In the genomic region with DNA sequence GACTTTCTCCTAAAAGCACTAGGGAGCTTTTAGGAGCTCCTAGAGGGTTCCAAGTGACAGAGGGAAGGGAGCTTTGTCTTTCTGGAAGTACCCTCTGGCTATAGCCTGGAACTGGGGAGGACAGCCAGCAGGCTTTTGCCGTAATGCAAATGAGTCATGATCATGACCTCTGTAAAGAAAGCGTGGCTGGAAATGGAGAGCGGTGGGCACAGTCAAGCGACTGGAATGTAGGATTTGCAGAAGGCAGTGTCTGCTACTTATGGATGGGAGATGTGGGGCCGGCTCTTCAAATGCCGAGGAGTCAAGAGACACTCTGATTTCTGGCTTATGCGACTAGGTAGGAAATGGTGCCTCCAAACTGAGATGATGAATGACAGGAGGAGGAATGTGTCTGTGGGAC, we compare ENCODE assay signal across 17 cellular contexts. TPM values are rescaled to one million over a fixed set of nuclear protein-coding genes. Genes with fewer than 3 reads are reported as not detected.
DNase-seq lines count a peak whose midpoint lies in the region; ATAC-seq and TF ChIP-seq lines count a peak whose summit lies in the region.
"Had no signal": no experiment of that assay in that cellular context is flagged by ENCODE, and none has a peak within 500 bp of the region (broad histone marks: within the 10 kb centered on the region; RNA-seq: fewer than 3 reads in every experiment).

No MANE protein-coding gene starts in this region.

- H3K27me3 ChIP-seq in mammary epithelial cell (ENCODE audit: insufficient read depth, low read length) (peaks cover 3% of the 10 kb centered on the region), Peyer's patch (no peaks in the 10 kb centered on the region)
- H3K27me3 ChIP-seq: BE2C had no signal

- no peak overlapping the region for H2AFZ ChIP-seq in mammary epithelial cell (ENCODE audit: low read depth, low read length)

- CTCF ChIA-PET in mammary epithelial cell (lab: Charles Lee; ENCODE audit: low non-redundant PET), result no interaction called here

- H3K79me2 ChIP-seq in mammary epithelial cell (ENCODE audit: insufficient read depth, low read length), result no peaks in the 10 kb centered on the region

- H3K9me3 ChIP-seq in mammary epithelial cell (replicated peaks; ENCODE audit: insufficient read depth, low read length) (no peaks in the 10 kb centered on the region), Peyer's patch (no peaks in the 10 kb centered on the region)
- H3K9me3 ChIP-seq: BE2C had no signal

- no peak for TF ChIP-seq CTCF in AG09319 (IDR thresholded peaks at IDR 0.05; ENCODE audit: low read depth, low read length)
- TF ChIP-seq CTCF in mammary epithelial cell (conservative IDR thresholded peaks at IDR 0.05 in 1 of 2, IDR thresholded peaks at IDR 0.05 in 1 of 2; ENCODE audit: extremely low read depth in 1 of 2, insufficient read depth in 1 of 2, low read depth in 1 of 2, low read length in 2 of 2), result no peak
- no peak for TF ChIP-seq CTCF in Peyer's patch (IDR thresholded peaks at IDR 0.05)

- H3K36me3 ChIP-seq in mammary epithelial cell (ENCODE audit: insufficient read depth, low read length), result no peaks in the 10 kb centered on the region
- no peaks in the 10 kb centered on the region for H3K36me3 ChIP-seq in Peyer's patch
- H3K36me3 ChIP-seq: BE2C had no signal

- dilution Hi-C loops in mammary epithelial cell (cut with HindIII; ENCODE audit: low sequenced_read_pairs), result no loop called here

- 62% methylated on average over 7 of the region's 7 CpGs for WGBS in mammary epithelial cell (ENCODE audit: low coverage, missing lambda C conversion rate)

- H3K4me1 ChIP-seq in mammary epithelial cell (ENCODE audit: insufficient read depth, low read length) (peaks cover 12% of the 10 kb centered on the region), Peyer's patch (no peaks in the 10 kb centered on the region)

- H3K4me2 ChIP-seq in mammary epithelial cell (ENCODE audit: insufficient read depth, low read depth, low read length), result no peak overlapping the region
- H3K4me2 ChIP-seq: KMS-11 had no signal

- DNase-seq in AG09319 (ENCODE audit: extremely low read depth, low read depth), result peak; percentile 28
- peak; percentile 66 for DNase-seq in LHCN-M2 (ENCODE audit: low read depth)
- peak; percentile 73 for DNase-seq in mammary epithelial cell
- peak; percentile 76 for DNase-seq in kidney tubule cell (ENCODE audit: low spot score)
- no peak for DNase-seq in DMS153 (lab: John Stamatoyannopoulos, UW)
- DNase-seq in Peyer's patch, result no peak
- no peak for DNase-seq in iPS-NIHi7 (ENCODE audit: extremely low spot score)
- DNase-seq: activated T-cell treated with anti-CD3 and anti-CD28 coated beads, Interleukin-2, amount 50 U/mL, for 1 hour; BE2C; effector CD8-positive, alpha-beta T cell; NCI-H2029 treated with DMSO at 0.1 percent for 48 hours; stimulated activated CD4-positive, alpha-beta T cell treated with anti-CD3 and anti-CD28 coated beads, Interleukin-4, amount 100 ng/mL, for 4 hours; stimulated activated naive CD8-positive, alpha-beta T cell treated with anti-CD3 and anti-CD28 coated beads, Interleukin-15, Interleukin-2, amounts not matched to agents 100 U/mL and 50 U/mL, for 24 hours had no signal

- H3K9ac ChIP-seq in mammary epithelial cell (ENCODE audit: insufficient read depth, low read length), result no peak overlapping the region
- H3K9ac ChIP-seq: KMS-11 had no signal

- in situ Hi-C loops in mammary epithelial cell (cut with MboI; ENCODE audit: low sequenced_read_pairs in 2 of 2), result loop anchor here (5.0 to 10.0 kb wide), 2 partner anchors 312 to 315 kb away; no protein-coding TSS in a partner anchor

- H3K27ac ChIP-seq in mammary epithelial cell (ENCODE audit: insufficient read depth, low read depth, low read length) (no peak overlapping the region), Peyer's patch (no peak overlapping the region)
- H3K27ac ChIP-seq: KMS-11 had no signal

- ATAC-seq in HG03097 (IDR thresholded peaks at IDR 0.05; ENCODE audit: low FRiP score, unreplicated experiment), result no peak
- ATAC-seq: activated CD4-positive, CD25-positive, alpha-beta regulatory T cell treated with anti-CD3 and anti-CD28 coated beads, Interleukin-2, amount 50 U/mL, for 24 hours; stimulated activated naive CD8-positive, alpha-beta T cell treated with anti-CD3 and anti-CD28 coated beads, Interleukin-15, Interleukin-2, amounts not matched to agents 100 U/mL and 50 U/mL, for 24 hours had no signal

- intact Hi-C loops in mammary epithelial cell (cut with micrococcal nuclease), result loop anchor here (5.0 kb wide), 1 partner anchor 430 kb away; the partner anchor contains the start of gene WDR11

- H3K4me3 ChIP-seq in mammary epithelial cell (replicated peaks in 1 of 3; ENCODE audit: insufficient read depth in 1 of 3, low read depth in 2 of 3, low read length in 3 of 3) (no peak overlapping the region), Peyer's patch (no peak overlapping the region)

- no peaks in the 10 kb centered on the region for H4K20me1 ChIP-seq in mammary epithelial cell (ENCODE audit: insufficient read depth, low read length)

- BruUV-seq in mammary epithelial cell (replicated peaks; lab: Mats Ljungman, UMichigan), result no TSS peak

- TF ChIP-seq POLR2A in Peyer's patch (IDR thresholded peaks at IDR 0.05), result no peak

RNA-seq across cellular contexts. Expression of gene PLPP4, which starts 34.6 kb away (rescaled TPM):
- total RNA-seq in LHCN-M2 (2014; rRNA removed) (0.46 TPM in 1 of 2 replicates, not detected in the other), mammary epithelial cell (10 to 100 TPM in 1 of 2 donors, under 1 TPM in 1; 0.35 to 10.3 TPM), Peyer's patch (1 to 10 TPM in 1 of 4 donors, not detected in 3; 1.3 TPM)
- 1.1 TPM for polyA plus RNA-seq in LHCN-M2 (2012)
- 0.39 TPM for polyA plus RNA-seq in mammary epithelial cell
- polyA minus RNA-seq in mammary epithelial cell, result not detected
- total RNA-seq: progenitor cell of endocrine pancreas had no signal

Comparison
In these comparisons a context has a peak if more than half of its experiments do, and no peak if none do; other contexts are left out.
1. DNase-seq: peak in AG09319 (single experiment), LHCN-M2 (single experiment), mammary epithelial cell (single experiment) and kidney tubule cell (single experiment); none in DMS153 (single experiment), Peyer's patch (0 of 3) and iPS-NIHi7 (single experiment).